ENCODE assay signal across 1 cellular context in the genomic region with DNA sequence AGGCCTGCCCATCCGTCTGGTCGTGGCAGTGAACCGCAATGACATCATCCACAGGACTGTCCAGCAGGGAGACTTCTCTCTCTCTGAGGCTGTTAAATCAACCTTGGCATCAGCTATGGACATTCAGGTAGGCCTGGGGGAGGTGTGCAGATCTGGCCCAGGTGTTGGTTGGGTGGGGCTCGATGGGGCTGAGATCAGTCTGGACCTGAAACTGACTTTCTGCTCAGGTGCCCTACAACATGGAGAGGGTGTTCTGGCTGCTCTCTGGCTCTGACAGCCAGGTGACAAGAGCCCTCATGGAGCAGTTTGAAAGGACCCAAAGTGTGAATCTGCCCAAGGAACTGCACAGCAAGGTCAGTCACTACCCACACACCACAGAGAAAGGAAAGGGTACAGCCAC.
A peak's percentile ranks its signal among the peaks of the same experiment; 100 is the strongest.
TF ChIP-seq lines count a peak whose summit lies in the region.

No MANE protein-coding gene starts in this region.

TF ChIP-seq in HepG2, 621 proteins besides CTCF, POLR2A, EP300 and RAD21:
- TF ChIP-seq TCF7 (IDR thresholded peaks at IDR 0.05; ENCODE audit: low read depth) (no peak), ATF7 (IDR thresholded peaks at IDR 0.05) (peak; percentile 75), ATF7 (CRISPR knock-in tag; IDR thresholded peaks at IDR 0.05) (no peak), ZSCAN29 (CRISPR knock-in tag; conservative IDR thresholded peaks at IDR 0.05) (no peak)
TF ChIP-seq in HepG2: peak in this region for 1.
